In the genomic region with DNA sequence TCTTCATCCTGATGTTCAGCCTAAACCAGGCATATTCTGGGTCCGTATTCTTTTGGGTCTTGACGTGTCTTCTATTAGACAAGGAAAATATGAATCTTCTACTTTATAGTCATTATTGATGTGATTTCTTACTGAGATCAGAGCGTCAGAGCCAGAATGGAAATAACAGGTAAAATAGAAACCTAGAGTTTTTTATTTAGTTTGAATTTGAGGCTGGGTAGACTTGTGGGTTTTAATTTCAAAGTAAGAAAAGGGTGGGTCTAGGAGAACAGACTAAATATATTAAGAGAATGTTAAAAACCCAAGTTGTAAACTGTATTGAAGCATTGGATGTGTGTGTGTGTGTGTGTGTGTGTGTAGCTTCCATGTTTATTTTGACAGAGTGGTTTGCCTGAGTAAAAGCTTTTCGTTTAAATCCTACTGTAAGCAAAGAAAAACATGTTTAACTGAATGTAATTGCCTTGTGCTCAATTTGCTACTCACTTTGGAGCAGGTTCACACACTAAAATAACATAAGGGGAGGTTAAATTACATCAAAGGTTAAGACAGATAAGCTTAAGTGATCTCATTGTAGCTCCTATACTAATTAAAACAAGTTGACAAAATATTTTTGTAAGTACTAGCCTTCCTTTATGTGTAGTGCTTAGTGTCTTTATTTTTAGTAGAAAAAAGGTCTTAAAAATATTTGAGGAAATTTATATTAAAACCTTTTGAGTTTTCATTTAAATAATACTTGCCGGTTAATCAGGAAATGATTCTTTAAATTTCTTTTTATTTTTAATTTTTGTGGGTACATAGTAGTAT, we compare ENCODE assay signal across 12 cellular contexts. TPM values are rescaled to one million over a fixed set of nuclear protein-coding genes. Genes with fewer than 3 reads are reported as not detected.
A peak's percentile ranks its signal among the peaks of the same experiment; 100 is the strongest.
DNase-seq lines count a peak whose midpoint lies in the region; TF ChIP-seq lines count a peak whose summit lies in the region.
"Had no signal": no experiment of that assay in that cellular context is flagged by ENCODE, and none has a peak within 500 bp of the region (broad histone marks: within the 10 kb centered on the region; RNA-seq: fewer than 3 reads in every experiment).

No MANE protein-coding gene starts in this region.

- peaks cover 27% of the 10 kb centered on the region for H3K79me2 ChIP-seq in neural progenitor cell (ENCODE audit: low read depth)

- H3K4me3 Mint-ChIP-seq in chondrocyte (ENCODE audit: unreplicated experiment) (no peak overlapping the region), neural progenitor cell (no peak overlapping the region), CD14-positive monocyte (no peak overlapping the region)

- no peak overlapping the region for H2AFZ ChIP-seq in neural progenitor cell (replicated peaks)

- intact Hi-C loops in CD14-positive monocyte (cut with micrococcal nuclease): no loop called here

- peak overlapping the region; percentile 57 for H3K27ac Mint-ChIP-seq in chondrocyte (ENCODE audit: unreplicated experiment)
- no peak overlapping the region for H3K27ac Mint-ChIP-seq in neural progenitor cell
- H3K27ac Mint-ChIP-seq in CD14-positive monocyte: peak overlapping the region in 1 of 7 donors; percentile 33
- H3K27ac Mint-ChIP-seq: progenitor cell of endocrine pancreas had no signal

- H3K36me3 ChIP-seq in neural progenitor cell (no peaks in the 10 kb centered on the region), BE2C (no peaks in the 10 kb centered on the region)
- H3K36me3 ChIP-seq: left ventricle myocardium inferior had no signal

- H3K4me2 ChIP-seq in neural progenitor cell: peak overlapping the region; percentile 59

- H3K9me3 ChIP-seq in neural progenitor cell (ENCODE audit: low read depth) (no peaks in the 10 kb centered on the region), BE2C (no peaks in the 10 kb centered on the region)
- H3K9me3 ChIP-seq: left ventricle myocardium inferior had no signal

- no peak overlapping the region for H3K27ac ChIP-seq in neural progenitor cell
- H3K27ac ChIP-seq: left ventricle myocardium inferior had no signal

- DNase-seq in NCI-H82 (lab: John Stamatoyannopoulos, UW) (peak; percentile 9), NCI-H82 treated with DMSO at 0.1 percent for 48 hours (lab: John Stamatoyannopoulos, UW; ENCODE audit: unreplicated experiment) (no peak), NCI-H69 (lab: John Stamatoyannopoulos, UW) (peak; percentile 58), chondrocyte (ENCODE audit: low spot score) (no peak), neural progenitor cell (ENCODE audit: low spot score) (no peak), CD14-positive monocyte (ENCODE audit: low spot score) (no peak), SIG-M5 treated with dmso at 0.1 percent for 504 hours (lab: John Stamatoyannopoulos, UW; ENCODE audit: unreplicated experiment) (no peak), BE2C (no peak)
- DNase-seq: left ventricle myocardium inferior; NCI-H1048; stimulated activated CD4-positive, alpha-beta T cell treated with anti-CD3 and anti-CD28 coated beads, Interleukin-4, amount 100 ng/mL, for 4 hours had no signal

- peaks cover 48% of the 10 kb centered on the region for H3K4me1 ChIP-seq in neural progenitor cell
- no peaks in the 10 kb centered on the region for H3K4me1 ChIP-seq in BE2C

- H4K20me1 ChIP-seq in neural progenitor cell (ENCODE audit: low read depth): no peaks in the 10 kb centered on the region

- H3F3A ChIP-seq in neural progenitor cell (ENCODE audit: low read depth): peaks cover 25% of the 10 kb centered on the region

- no peaks in the 10 kb centered on the region for H3K27me3 ChIP-seq in neural progenitor cell
- H3K27me3 ChIP-seq in BE2C: no peaks in the 10 kb centered on the region

- no peak for TF ChIP-seq CTCF in chondrocyte (IDR thresholded peaks at IDR 0.05)
- TF ChIP-seq CTCF in neural progenitor cell (IDR thresholded peaks at IDR 0.05): no peak
- no peak for TF ChIP-seq CTCF in CD14-positive monocyte (IDR thresholded peaks at IDR 0.05)
- no peak for TF ChIP-seq CTCF in BE2C (IDR thresholded peaks at IDR 0.05; ENCODE audit: low read depth, low read length)

- H3K4me3 ChIP-seq in neural progenitor cell (no peak overlapping the region), BE2C (ENCODE audit: low read depth, low read length) (no peak overlapping the region)
- H3K4me3 ChIP-seq: left ventricle myocardium inferior had no signal

- H3K4me1 Mint-ChIP-seq in chondrocyte (ENCODE audit: low read depth) (peaks cover 74% of the 10 kb centered on the region), neural progenitor cell (peaks cover 47% of the 10 kb centered on the region), CD14-positive monocyte (peaks cover 46% of the 10 kb centered on the region)

- H3K27me3 Mint-ChIP-seq in chondrocyte (ENCODE audit: low read depth) (no peaks in the 10 kb centered on the region), neural progenitor cell (ENCODE audit: insufficient read depth, low read depth) (no peaks in the 10 kb centered on the region), CD14-positive monocyte (ENCODE audit: low read depth in 3 of 3) (no peaks in the 10 kb centered on the region)
- H3K27me3 Mint-ChIP-seq: progenitor cell of endocrine pancreas had no signal

- no peaks in the 10 kb centered on the region for H3K36me3 Mint-ChIP-seq in chondrocyte (ENCODE audit: low read depth)
- peaks cover 5% of the 10 kb centered on the region for H3K36me3 Mint-ChIP-seq in neural progenitor cell
- H3K36me3 Mint-ChIP-seq in CD14-positive monocyte: peaks cover 11 to 22% of the 10 kb centered on the region in 2 donors

- no peak overlapping the region for H3K9ac ChIP-seq in neural progenitor cell

- H3K9me3 Mint-ChIP-seq in chondrocyte (ENCODE audit: low read depth) (no peaks in the 10 kb centered on the region), neural progenitor cell (no peaks in the 10 kb centered on the region), CD14-positive monocyte (no peaks in the 10 kb centered on the region)

RNA-seq across cellular contexts. Expression of a gene that starts 17.4 kb away (rescaled TPM):
- total RNA-seq in chondrocyte: 19.5 to 23.8 TPM (median 22.6 TPM) in 3 replicates
- total RNA-seq in neural progenitor cell (ENCODE audit: low replicate concordance): 10.3 and 12.7 TPM in 2 replicates
- polyA plus RNA-seq in CD14-positive monocyte: 1 to 10 TPM; 2.1 to 3.3 TPM
- not detected for polyA plus RNA-seq in BE2C (2012; ENCODE audit: insufficient read depth, insufficient read length, low read depth)

Comparison
In these comparisons a context has a peak if more than half of its experiments do, and no peak if none do; other contexts are left out.
1. DNase-seq: peak in NCI-H82 (single experiment) and NCI-H69 (single experiment); none in NCI-H82 treated with DMSO at 0.1 percent for 48 hours (single experiment), chondrocyte (single experiment), neural progenitor cell (single experiment), CD14-positive monocyte (single experiment), SIG-M5 treated with dmso at 0.1 percent for 504 hours (single experiment) and BE2C (single experiment).